9 cellular contexts compared by ENCODE assay signal in genomic region chr7:14836571-14837189, GRCh38.
DNase-seq lines count a peak whose midpoint lies in the region; ATAC-seq and TF ChIP-seq lines count a peak whose summit lies in the region.
"Had no signal": no experiment of that assay in that cellular context is flagged by ENCODE, and none has a peak within 500 bp of the region (broad histone marks: within the 10 kb centered on the region; RNA-seq: fewer than 3 reads in every experiment).

No MANE protein-coding gene starts in this region.

- no peak for ATAC-seq in HG03571 (IDR thresholded peaks at IDR 0.05; ENCODE audit: unreplicated experiment)

- H3K9me3 Mint-ChIP-seq in activated T-cell treated with anti-CD3 and anti-CD28 coated beads, Interleukin-2, amount 50 U/mL, for 24 hours, result peaks cover 3% of the 10 kb centered on the region

- no peak overlapping the region for H3K4me3 ChIP-seq in astrocyte of the cerebellum (ENCODE audit: low read depth, low read length)

- H3K27me3 Mint-ChIP-seq in activated T-cell treated with anti-CD3 and anti-CD28 coated beads, Interleukin-2, amount 50 U/mL, for 24 hours, result no peaks in the 10 kb centered on the region
- H3K27me3 Mint-ChIP-seq: CD4-positive, CD25-positive, alpha-beta regulatory T cell had no signal

- DNase-seq in AG20443 (ENCODE audit: low spot score), result peak; percentile 65
- peak; percentile 59 for DNase-seq in NCI-H1694 (lab: John Stamatoyannopoulos, UW)
- DNase-seq in astrocyte of the cerebellum (ENCODE audit: low read depth), result peak; percentile 71
- DNase-seq in iPS-NIHi11 (ENCODE audit: low spot score), result peak; percentile 62
- no peak for DNase-seq in cortex of kidney (lab: John Stamatoyannopoulos, UW)
- no peak for DNase-seq in activated T-cell treated with anti-CD3 and anti-CD28 coated beads, Interleukin-2, amount 50 U/mL, for 24 hours
- DNase-seq in activated effector memory CD4-positive, alpha-beta T cell treated with anti-CD3 and anti-CD28 coated beads, Interleukin-2, amount 50 U/mL, for 16 hours, result no peak
- DNase-seq: CD4-positive, CD25-positive, alpha-beta regulatory T cell had no signal

- no peak overlapping the region for H3K27ac Mint-ChIP-seq in activated T-cell treated with anti-CD3 and anti-CD28 coated beads, Interleukin-2, amount 50 U/mL, for 24 hours
- H3K27ac Mint-ChIP-seq: CD4-positive, CD25-positive, alpha-beta regulatory T cell had no signal

- H3K4me3 Mint-ChIP-seq in activated T-cell treated with anti-CD3 and anti-CD28 coated beads, Interleukin-2, amount 50 U/mL, for 24 hours, result no peak overlapping the region
- H3K4me3 Mint-ChIP-seq: CD4-positive, CD25-positive, alpha-beta regulatory T cell had no signal

- H3K36me3 Mint-ChIP-seq in activated T-cell treated with anti-CD3 and anti-CD28 coated beads, Interleukin-2, amount 50 U/mL, for 24 hours (ENCODE audit: low read depth), result no peaks in the 10 kb centered on the region
- H3K36me3 Mint-ChIP-seq: CD4-positive, CD25-positive, alpha-beta regulatory T cell had no signal

- no peaks in the 10 kb centered on the region for H3K4me1 Mint-ChIP-seq in activated T-cell treated with anti-CD3 and anti-CD28 coated beads, Interleukin-2, amount 50 U/mL, for 24 hours (ENCODE audit: low read depth)
- H3K4me1 Mint-ChIP-seq: CD4-positive, CD25-positive, alpha-beta regulatory T cell had no signal

- in situ Hi-C loops in astrocyte of the cerebellum (cut with HindIII; ENCODE audit: low sequenced_read_pairs), result no loop called here

- TF ChIP-seq CTCF in astrocyte of the cerebellum (IDR thresholded peaks at IDR 0.05; ENCODE audit: low read depth, low read length, missing control alignments), result no peak

Comparison
In these comparisons a context has a peak if more than half of its experiments do, and no peak if none do; other contexts are left out.
1. DNase-seq: peak in AG20443 (single experiment), NCI-H1694 (single experiment), astrocyte of the cerebellum (single experiment) and iPS-NIHi11 (single experiment); none in cortex of kidney (single experiment), activated T-cell treated with anti-CD3 and anti-CD28 coated beads, Interleukin-2, amount 50 U/mL, for 24 hours (single experiment) and activated effector memory CD4-positive, alpha-beta T cell treated with anti-CD3 and anti-CD28 coated beads, Interleukin-2, amount 50 U/mL, for 16 hours (single experiment).